8 cellular contexts compared by ENCODE assay signal in the genomic region with DNA sequence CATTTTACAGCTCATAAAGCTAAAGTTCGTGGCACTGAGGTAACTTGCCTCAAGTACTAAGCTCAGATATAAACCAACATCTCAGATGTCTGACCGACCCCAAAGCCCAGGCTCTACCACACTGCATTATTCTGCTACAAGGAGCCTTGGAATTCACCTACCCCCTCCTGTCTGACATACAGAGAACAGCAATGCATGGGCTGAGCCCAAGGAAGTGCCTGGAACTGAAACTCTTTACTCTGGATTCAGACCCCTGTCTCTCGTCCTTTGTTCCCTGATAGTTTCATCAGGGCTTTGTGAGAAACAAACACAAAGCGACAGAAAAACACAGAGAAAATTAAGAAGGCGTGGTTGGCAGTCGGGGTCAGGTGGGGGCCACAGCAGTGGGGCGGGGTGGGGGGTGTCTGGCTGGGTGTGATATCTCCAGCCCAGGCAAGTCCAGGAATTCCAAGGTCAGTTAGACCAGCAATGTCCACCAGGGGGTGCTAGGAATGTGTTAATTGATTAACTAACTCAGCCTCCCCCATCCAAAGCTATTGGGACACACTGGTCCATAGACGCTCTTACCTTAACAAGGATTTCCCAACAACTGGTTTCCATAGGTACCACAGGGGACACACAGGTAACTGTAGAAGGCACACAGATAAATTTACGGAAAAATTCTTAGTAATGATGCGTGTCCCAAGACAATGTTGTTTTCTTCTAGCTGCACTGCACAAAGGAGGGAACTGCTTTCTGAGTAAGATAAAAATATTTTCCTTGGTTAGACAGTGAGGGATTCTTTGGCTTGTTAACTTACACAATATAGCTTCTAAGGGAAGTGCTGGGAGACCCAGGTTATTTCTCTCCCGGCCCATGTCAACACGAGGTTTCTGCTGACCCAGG. TPM values are rescaled to one million over a fixed set of nuclear protein-coding genes. Genes with fewer than 3 reads are reported as not detected.
DNase-seq lines count a peak whose midpoint lies in the region; ATAC-seq, FAIRE-seq and TF ChIP-seq lines count a peak whose summit lies in the region.

No MANE protein-coding gene starts in this region.

- no peak overlapping the region for H2AFZ ChIP-seq in HepG2 (ENCODE audit: low read length)

- H3K9me3 ChIP-seq in BLaER1 (peaks cover 17% of the 10 kb centered on the region), HepG2 (ENCODE audit: low read length) (no peaks in the 10 kb centered on the region)

- H3K79me2 ChIP-seq in HepG2 (ENCODE audit: insufficient read depth, low read length), result no peaks in the 10 kb centered on the region

- H3K27ac ChIP-seq in BLaER1, result peak overlapping the region; percentile 90; the same call in 1 of the 2 replicates
- H3K27ac ChIP-seq in HepG2 (ENCODE audit: extremely low read length, insufficient read depth, low read length), result peak overlapping the region; percentile 45

- H3K9ac ChIP-seq in BLaER1, result no peak overlapping the region
- H3K9ac ChIP-seq in HepG2 (ENCODE audit: insufficient read depth, low read depth, low read length), result peak overlapping the region; percentile 1; the same call in 1 of the 2 replicates

- FAIRE-seq in GM12891 (lab: Jason Lieb, UNC) (peak; percentile 71), HTR-8/SVneo (lab: Jason Lieb, UNC) (peak; percentile 16), HepG2 (lab: Jason Lieb, UNC) (peak; percentile 79)

- H4K20me1 ChIP-seq in BLaER1 (no peaks in the 10 kb centered on the region), HepG2 (ENCODE audit: insufficient read depth, low read length) (no peaks in the 10 kb centered on the region)

- no TSS peak for BruUV-seq in HepG2 (replicated peaks; lab: Mats Ljungman, UMichigan)

- peak; percentile 65 for TF ChIP-seq RAD21 in HepG2 (CRISPR knock-in tag; IDR thresholded peaks at IDR 0.05)

- TF ChIP-seq CTCF in HepG2 (CRISPR knock-in tag; IDR thresholded peaks at IDR 0.05), result peak; percentile 82

- POLR2A ChIA-PET in HepG2 (lab: Yijun Ruan, JAX), result interaction anchor here (1.0 to 2.4 kb wide), 5 partner anchors 11 to 78 kb away, joined by 3 to 20 read pairs (median 7); no protein-coding TSS in a partner anchor

- WGBS in HepG2 (ENCODE audit: low lambda C conversion rate), result 22% methylated on average over 12 of the region's 12 CpGs

- H3K36me3 ChIP-seq in BLaER1 (no peaks in the 10 kb centered on the region), HepG2 (replicated peaks in 1 of 2; ENCODE audit: control insufficient read depth in 1 of 2, insufficient read depth in 2 of 2, low read length in 2 of 2) (no peaks in the 10 kb centered on the region)

- H3K4me1 ChIP-seq in BLaER1 (peaks cover 82% of the 10 kb centered on the region), HepG2 (ENCODE audit: insufficient read depth, low read length) (peaks cover 94% of the 10 kb centered on the region)

- H3K4me3 ChIP-seq in BLaER1 (no peak overlapping the region), HepG2 (replicated peaks in 1 of 3; ENCODE audit: insufficient read depth in 1 of 3, low read depth in 2 of 3, low read length in 3 of 3) (no peak overlapping the region)

- H3K4me2 ChIP-seq in BLaER1, result peak overlapping the region; percentile 70
- H3K4me2 ChIP-seq in HepG2 (ENCODE audit: low read depth, low read length), result peak overlapping the region; percentile 37; the same call in 1 of the 2 replicates

- CTCF ChIA-PET in HepG2 (lab: Yijun Ruan, JAX; ENCODE audit: low intra/inter-chr PET ratio, low total read pairs), result interaction anchor here (1.8 kb wide), 1 partner anchor 106 kb away, joined by 8 read pairs; a partner anchor contains a TSS

- intact Hi-C loops in HepG2 (cut with micrococcal nuclease; ENCODE audit: unreplicated experiment), result loop anchor here (1.0 to 10.0 kb wide), 2 partner anchors 106 to 301 kb away; a partner anchor contains a TSS

- TF ChIP-seq EP300 in HepG2 (IDR thresholded peaks at IDR 0.05; ENCODE audit: low read depth in 2 of 2, low read length in 2 of 2) (peak in 1 of 2 experiments; percentile 48; a peak in 1 of 4 replicates), HepG2 (CRISPR knock-in tag; IDR thresholded peaks at IDR 0.05; ENCODE audit: borderline replicate concordance) (no peak)

- in situ Hi-C loops in HepG2 (cut with HindIII; ENCODE audit: extremely low pct_ligation_motif_present, low pct_unique_long_range_greater_than_20kb), result no loop called here

- DNase-seq in GM12891 (ENCODE audit: insufficient read length, low spot score) (peak; percentile 29), HTR-8/SVneo (ENCODE audit: insufficient read length, low spot score) (peak; percentile 78), RPMI7951 (ENCODE audit: low read depth) (peak; percentile 72), cerebellar cortex (ENCODE audit: low spot score) (peak; percentile 50), HepG2 (ENCODE audit: low spot score) (peak; percentile 95), superior temporal gyrus (ENCODE audit: extremely low spot score) (peak; percentile 77)

- no peaks in the 10 kb centered on the region for H3K27me3 ChIP-seq in BLaER1
- H3K27me3 ChIP-seq in HepG2 (ENCODE audit: control insufficient read depth in 1 of 2, insufficient read depth in 2 of 2, low read length in 2 of 2), result no peaks in the 10 kb centered on the region

- peak; percentile 89 for ATAC-seq in HepG2
- ATAC-seq in HG02840 (IDR thresholded peaks at IDR 0.05; ENCODE audit: low FRiP score, unreplicated experiment), result no peak

- TF ChIP-seq POLR2A in GM12891 (IDR thresholded peaks at IDR 0.05; ENCODE audit: low read depth, low read length) (no peak), HepG2 (IDR thresholded peaks at IDR 0.05; ENCODE audit: insufficient read depth in 1 of 2, low read depth in 2 of 2, low read length in 2 of 2) (no peak)

TF ChIP-seq in GM12891, 5 proteins besides CTCF, POLR2A, EP300 and RAD21:
- TF ChIP-seq POLR2AphosphoS5 (IDR thresholded peaks at IDR 0.05; ENCODE audit: low read depth, low read length) (no peak), POU2F2 (IDR thresholded peaks at IDR 0.05; ENCODE audit: low read depth, low read length) (no peak), PAX5 (IDR thresholded peaks at IDR 0.05; ENCODE audit: insufficient read depth, low read length, severe bottlenecking) (no peak), TAF1 (IDR thresholded peaks at IDR 0.05; ENCODE audit: low read depth, low read length) (no peak), SPI1 (IDR thresholded peaks at IDR 0.05; ENCODE audit: low read depth, low read length) (no peak)
TF ChIP-seq in GM12891: peak in this region for 0.

TF ChIP-seq in HepG2, 621 proteins besides CTCF, POLR2A, EP300 and RAD21 (continues in another document):
- peak; percentile 71 for TF ChIP-seq STAG1 (CRISPR knock-in tag; IDR thresholded peaks at IDR 0.05)
- TF ChIP-seq NONO (IDR thresholded peaks at IDR 0.05), result no peak
- TF ChIP-seq NONO (CRISPR knock-in tag; conservative IDR thresholded peaks at IDR 0.05), result 0 out of 2 replicates have a peak, but pooled peaks have one; percentile 19
- peak; percentile 27; the same call in 1 of the 2 replicates for TF ChIP-seq SALL1 (CRISPR knock-in tag; IDR thresholded peaks at IDR 0.05)
- TF ChIP-seq, protein P1, sequence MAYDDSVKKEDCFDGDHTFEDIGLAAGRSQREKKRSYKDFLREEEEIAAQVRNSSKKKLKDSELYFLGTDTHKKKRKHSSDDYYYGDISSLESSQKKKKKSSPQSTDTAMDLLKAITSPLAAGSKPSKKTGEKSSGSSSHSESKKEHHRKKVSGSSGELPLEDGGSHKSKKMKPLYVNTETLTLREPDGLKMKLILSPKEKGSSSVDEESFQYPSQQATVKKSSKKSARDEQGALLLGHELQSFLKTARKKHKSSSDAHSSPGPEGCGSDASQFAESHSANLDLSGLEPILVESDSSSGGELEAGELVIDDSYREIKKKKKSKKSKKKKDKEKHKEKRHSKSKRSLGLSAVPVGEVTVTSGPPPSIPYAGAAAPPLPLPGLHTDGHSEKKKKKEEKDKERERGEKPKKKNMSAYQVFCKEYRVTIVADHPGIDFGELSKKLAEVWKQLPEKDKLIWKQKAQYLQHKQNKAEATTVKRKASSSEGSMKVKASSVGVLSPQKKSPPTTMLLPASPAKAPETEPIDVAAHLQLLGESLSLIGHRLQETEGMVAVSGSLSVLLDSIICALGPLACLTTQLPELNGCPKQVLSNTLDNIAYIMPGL (CRISPR knock-in tag; IDR thresholded peaks at IDR 0.05; ENCODE audit: borderline replicate concordance in 1 of 2, low read depth in 1 of 2), result peak; percentile 24 to 47; a peak in 1 of 4 replicates
- TF ChIP-seq CHD4 (IDR thresholded peaks at IDR 0.05; ENCODE audit: borderline replicate concordance, low read length), result peak; percentile 60; the same call in 1 of the 2 replicates
- TF ChIP-seq AKAP8 (CRISPR knock-in tag; IDR thresholded peaks at IDR 0.05), result no peak
- TF ChIP-seq IRF2 (CRISPR knock-in tag; IDR thresholded peaks at IDR 0.05), result 0 out of 2 replicates have a peak, but pooled peaks have one; percentile 37
- 0 out of 2 replicates have a peak, but pooled peaks have one; percentile 33 for TF ChIP-seq NCOR1 (IDR thresholded peaks at IDR 0.05; ENCODE audit: borderline replicate concordance, low read length)
- no peak for TF ChIP-seq ZNF274 (CRISPR knock-in tag; IDR thresholded peaks at IDR 0.05)

RNA-seq across cellular contexts. Expression of a gene that starts 18.8 kb away (rescaled TPM):
- not detected for polyA plus RNA-seq in GM12891 (2012; ENCODE audit: low read depth, missing spikeins)
- total RNA-seq in RPMI7951 (2014; rRNA removed; shearing (Covaris generic)), result 0.24 and 1.5 TPM in 2 replicates
- total RNA-seq in HepG2 (2016; rRNA removed; fragmentation: Illumina TruSeq; extraction: Trizol), result 36.2 and 38.1 TPM in 2 replicates
- 18.7 and 20.4 TPM in 2 replicates for total RNA-seq in HepG2 (2016; cell fraction: cytosol; rRNA removed; fragmentation: Illumina TruSeq; extraction: Trizol; ENCODE audit: low read depth)
- total RNA-seq in HepG2 (2016; cell fraction: insoluble cytoplasmic fraction; rRNA removed; fragmentation: Illumina TruSeq; extraction: Trizol), result 34.9 and 39.3 TPM in 2 replicates
- total RNA-seq in HepG2 (2016; cell fraction: membrane; rRNA removed; fragmentation: Illumina TruSeq; extraction: Trizol), result 36.1 and 39.1 TPM in 2 replicates
- 27.0 and 32.8 TPM in 2 replicates for total RNA-seq in HepG2 (2016; cell fraction: nucleus; rRNA removed; fragmentation: Illumina TruSeq; extraction: Trizol)
- polyA plus RNA-seq in HepG2 (2011; rRNA removed), result 125 and 136 TPM in 2 replicates
- polyA plus RNA-seq in HepG2 (2011; cell fraction: cytosol; rRNA removed), result 88.0 and 109 TPM in 2 replicates
- 335 and 419 TPM in 2 replicates for polyA plus RNA-seq in HepG2 (2011; cell fraction: nucleus; rRNA removed)
- polyA plus RNA-seq in HepG2 (2012), result 46.9 and 59.9 TPM in 2 replicates
- 25.2 and 30.9 TPM in 2 replicates for polyA plus RNA-seq in HepG2 (2016; cell fraction: cytosol; fragmentation: Illumina TruSeq; extraction: Trizol; ENCODE audit: low read depth)
- polyA plus RNA-seq in HepG2 (2016; cell fraction: insoluble cytoplasmic fraction; fragmentation: Illumina TruSeq; extraction: Trizol; ENCODE audit: low read depth), result 49.3 and 54.5 TPM in 2 replicates
- 43.5 and 51.8 TPM in 2 replicates for polyA plus RNA-seq in HepG2 (2016; cell fraction: membrane; fragmentation: Illumina TruSeq; extraction: Trizol; ENCODE audit: low read depth)
- 77.3 and 79.0 TPM in 2 replicates for polyA plus RNA-seq in HepG2 (2016; cell fraction: nucleus; fragmentation: Illumina TruSeq; extraction: Trizol; ENCODE audit: insufficient read depth, low read depth)
- polyA minus RNA-seq in HepG2 (2011; rRNA and poly(A)+ RNA removed; ENCODE audit: low replicate concordance), result 2.2 and 130 TPM in 2 replicates
- 39.6 and 44.4 TPM in 2 replicates for polyA minus RNA-seq in HepG2 (2011; cell fraction: cytosol; rRNA and poly(A)+ RNA removed)
- 64.2 and 69.1 TPM in 2 replicates for polyA minus RNA-seq in HepG2 (2011; cell fraction: nucleus; rRNA and poly(A)+ RNA removed)

Comparison
In these comparisons a context has a peak if more than half of its experiments do, and no peak if none do; other contexts are left out.
1. DNase-seq: peak in every context shown above with its lines; median percentile 95 in HepG2; 78 in HTR-8/SVneo; 77 in superior temporal gyrus; 72 in RPMI7951; 50 in cerebellar cortex; 29 in GM12891.